17 cellular contexts compared by ENCODE assay signal in the genomic region with DNA sequence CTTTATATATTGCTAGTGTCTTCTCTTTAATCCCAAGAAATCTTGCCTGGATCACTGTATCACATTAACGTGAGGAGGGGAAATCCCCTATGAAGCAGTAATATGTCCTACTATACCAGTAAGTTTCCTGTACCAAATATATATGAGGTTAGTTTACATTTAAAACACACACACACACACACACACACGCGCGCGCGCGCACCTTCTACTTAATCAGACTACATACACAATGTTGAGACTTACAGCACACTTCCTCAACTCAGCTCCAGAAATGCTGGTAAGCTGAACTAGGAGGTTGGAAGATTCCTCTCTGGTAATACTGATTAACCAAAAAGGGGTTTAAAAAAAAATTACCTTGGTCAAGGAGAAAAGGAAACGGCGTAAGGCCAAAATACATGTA. TPM values are rescaled to one million over a fixed set of nuclear protein-coding genes. Genes with fewer than 3 reads are reported as not detected.
DNase-seq lines count a peak whose midpoint lies in the region; ATAC-seq, FAIRE-seq and TF ChIP-seq lines count a peak whose summit lies in the region.
"Had no signal": no experiment of that assay in that cellular context is flagged by ENCODE, and none has a peak within 500 bp of the region (broad histone marks: within the 10 kb centered on the region; RNA-seq: fewer than 3 reads in every experiment).

No MANE protein-coding gene starts in this region.

- no peaks in the 10 kb centered on the region for H3K9me3 Mint-ChIP-seq in activated naive CD8-positive, alpha-beta T cell treated with anti-CD3 and anti-CD28 coated beads, Interleukin-2, amount 50 U/mL, for 24 hours
- H3K9me3 Mint-ChIP-seq: HFFc6 had no signal

- H3K4me1 ChIP-seq in thymus (ENCODE audit: control insufficient read depth, insufficient read depth, low read length) (peaks cover 5% of the 10 kb centered on the region), right lobe of liver (peaks cover 0 to 39% (median 9%) of the 10 kb centered on the region in 4 donors)

- peak overlapping the region; percentile 20 for H3K27ac Mint-ChIP-seq in activated naive CD8-positive, alpha-beta T cell treated with anti-CD3 and anti-CD28 coated beads, Interleukin-2, amount 50 U/mL, for 24 hours
- H3K27ac Mint-ChIP-seq: HFFc6 had no signal

- H3K27ac ChIP-seq in thymus (ENCODE audit: low read depth) (peak overlapping the region; percentile 25), right lobe of liver (no peak overlapping the region)
- H3K27ac ChIP-seq: coronary artery, testis had no signal

- H3K36me3 ChIP-seq in thymus (ENCODE audit: control insufficient read depth, insufficient read depth) (no peaks in the 10 kb centered on the region), right lobe of liver (no peaks in the 10 kb centered on the region)

- H3K27me3 Mint-ChIP-seq in activated naive CD8-positive, alpha-beta T cell treated with anti-CD3 and anti-CD28 coated beads, Interleukin-2, amount 50 U/mL, for 24 hours: no peaks in the 10 kb centered on the region

- no peaks in the 10 kb centered on the region for H3K9me3 ChIP-seq in thymus (ENCODE audit: control insufficient read depth)
- H3K9me3 ChIP-seq in right lobe of liver: no peaks in the 10 kb centered on the region
- H3K9me3 ChIP-seq: testis had no signal

- intact Hi-C loops in right lobe of liver (cut with DNase I): no loop called here

- WGBS in thymus: 91% methylated on average over 9 of the region's 9 CpGs
- 89% methylated on average over 9 of the region's 9 CpGs for WGBS in right lobe of liver (ENCODE audit: insufficient coverage, low coverage, low lambda C conversion rate, missing lambda C conversion rate)

- TF ChIP-seq CTCF in right lobe of liver (IDR thresholded peaks at IDR 0.05): no peak
- TF ChIP-seq CTCF in GM10266 (IDR thresholded peaks at IDR 0.05; ENCODE audit: control insufficient read depth, insufficient read depth, low read depth, missing control alignments): no peak

- no peaks in the 10 kb centered on the region for H3K27me3 ChIP-seq in thymus (ENCODE audit: control insufficient read depth, insufficient read depth)
- H3K27me3 ChIP-seq in right lobe of liver: no peaks in the 10 kb centered on the region
- H3K27me3 ChIP-seq: testis had no signal

- no peak overlapping the region for H3K4me3 Mint-ChIP-seq in activated naive CD8-positive, alpha-beta T cell treated with anti-CD3 and anti-CD28 coated beads, Interleukin-2, amount 50 U/mL, for 24 hours
- H3K4me3 Mint-ChIP-seq: HFFc6 had no signal

- FAIRE-seq in RCC 7860 (lab: Jason Lieb, UNC): no peak
- FAIRE-seq: astrocyte, GM12891 had no signal

- peaks cover 73% of the 10 kb centered on the region for H3K4me1 Mint-ChIP-seq in activated naive CD8-positive, alpha-beta T cell treated with anti-CD3 and anti-CD28 coated beads, Interleukin-2, amount 50 U/mL, for 24 hours

- peak in 5 of 6 experiments; percentile 6 to 44 (median 21) for DNase-seq in stimulated activated naive CD4-positive, alpha-beta T cell (lab: John Stamatoyannopoulos, UW)
- no peak for DNase-seq in stimulated activated naive CD4-positive, alpha-beta T cell treated with Interleukin-2 at 50 U/mL for 16 hours (lab: John Stamatoyannopoulos, UW)
- DNase-seq in T-helper 9 cell (peak; percentile 20), right lobe of liver (no peak), GM10266 (ENCODE audit: extremely low spot score) (no peak), RCC 7860 (ENCODE audit: low spot score) (no peak)
- DNase-seq in activated naive CD8-positive, alpha-beta T cell treated with anti-CD3 and anti-CD28 coated beads, Interleukin-2, amount 50 U/mL, for 24 hours: no peak
- DNase-seq: EL, HFFc6, NCI-H187 treated with DMSO at 0.1 percent for 48 hours, NCI-H526, posterior cingulate gyrus, testis had no signal

- peaks cover 8% of the 10 kb centered on the region for H3K36me3 Mint-ChIP-seq in activated naive CD8-positive, alpha-beta T cell treated with anti-CD3 and anti-CD28 coated beads, Interleukin-2, amount 50 U/mL, for 24 hours (ENCODE audit: low read depth)

- H3K4me3 ChIP-seq in thymus (ENCODE audit: low read length): no peak overlapping the region
- no peak overlapping the region for H3K4me3 ChIP-seq in right lobe of liver
- H3K4me3 ChIP-seq: coronary artery, testis had no signal

- no peak for TF ChIP-seq POLR2A in right lobe of liver (IDR thresholded peaks at IDR 0.05)

- ATAC-seq in activated naive CD8-positive, alpha-beta T cell treated with anti-CD3 and anti-CD28 coated beads, Interleukin-2, amount 50 U/mL, for 24 hours: no peak
- no peak for ATAC-seq in right lobe of liver

RNA-seq across cellular contexts. Expression of a gene that starts 49.3 kb away (rescaled TPM):
- 102 TPM for polyA plus RNA-seq in thymus
- total RNA-seq in right lobe of liver: 10 to 100 TPM; 33.3 to 57.1 (median 41.5) TPM

Comparison
In these comparisons a context has a peak if more than half of its experiments do, and no peak if none do; other contexts are left out.
1. DNase-seq: peak in stimulated activated naive CD4-positive, alpha-beta T cell (5 of 6) and T-helper 9 cell (single experiment); none in stimulated activated naive CD4-positive, alpha-beta T cell treated with Interleukin-2 at 50 U/mL for 16 hours (single experiment), activated naive CD8-positive, alpha-beta T cell treated with anti-CD3 and anti-CD28 coated beads, Interleukin-2, amount 50 U/mL, for 24 hours (single experiment), right lobe of liver (0 of 3), GM10266 (single experiment) and RCC 7860 (single experiment).